17 cellular contexts compared by ENCODE assay signal in the genomic region with DNA sequence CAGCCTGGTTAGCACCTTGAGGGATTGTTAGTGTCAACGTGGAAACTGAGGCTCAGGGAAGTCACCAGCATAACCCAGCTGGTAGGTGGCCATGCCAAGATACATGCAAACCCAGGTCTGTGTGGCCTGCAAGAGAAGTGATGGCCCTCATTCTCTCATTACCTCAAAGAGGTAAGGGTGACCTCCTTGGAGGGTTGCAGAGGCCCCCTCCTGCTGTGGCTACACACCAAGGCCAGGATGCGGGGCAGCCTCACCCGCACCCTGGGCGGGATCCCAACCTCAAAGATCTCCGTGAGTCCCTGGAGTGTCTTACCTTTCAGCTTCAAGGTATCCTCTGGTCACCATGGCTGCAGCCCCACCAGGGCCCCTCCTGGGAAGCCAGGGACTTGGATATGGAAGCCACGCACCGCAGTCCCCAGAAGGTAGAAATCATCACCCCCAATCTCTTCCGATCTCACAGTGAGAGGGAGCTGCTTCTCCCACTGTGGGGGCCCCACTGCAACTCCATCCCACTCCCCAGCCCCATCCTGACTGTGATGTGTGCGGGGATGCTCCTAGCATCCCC.
DNase-seq lines count a peak whose midpoint lies in the region; ATAC-seq and TF ChIP-seq lines count a peak whose summit lies in the region.
"Had no signal": no experiment of that assay in that cellular context is flagged by ENCODE, and none has a peak within 500 bp of the region (broad histone marks: within the 10 kb centered on the region; RNA-seq: fewer than 3 reads in every experiment).

No MANE protein-coding gene starts in this region.

- H3K9me3 ChIP-seq in spleen, result no peaks in the 10 kb centered on the region

- TF ChIP-seq POLR2A in spleen (IDR thresholded peaks at IDR 0.05), result no peak

- peaks cover 32% of the 10 kb centered on the region for H3K27me3 Mint-ChIP-seq in HFFc6 (ENCODE audit: insufficient read depth)

- H3K36me3 Mint-ChIP-seq in HFFc6 (ENCODE audit: low read depth), result no peaks in the 10 kb centered on the region
- H3K36me3 Mint-ChIP-seq: CD8-positive, alpha-beta memory T cell had no signal

- intact Hi-C loops in spleen (cut with DNase I; ENCODE audit: low total_unique reads), result no loop called here

- ATAC-seq in GM21528 (IDR thresholded peaks at IDR 0.05; ENCODE audit: low FRiP score, unreplicated experiment), result no peak
- ATAC-seq: PC-3 had no signal

- TF ChIP-seq CTCF in spleen (IDR thresholded peaks at IDR 0.05 in 8 of 11, conservative IDR thresholded peaks at IDR 0.05 in 3 of 11), result no peak
- no peak for TF ChIP-seq CTCF in HFFc6 (IDR thresholded peaks at IDR 0.05)

- H3K9me3 Mint-ChIP-seq in HFFc6, result no peaks in the 10 kb centered on the region
- H3K9me3 Mint-ChIP-seq: CD8-positive, alpha-beta memory T cell had no signal

- H3K27ac ChIP-seq in spleen, result no peak overlapping the region

- H3K4me1 ChIP-seq in spleen, result peaks cover 0 to 9% (median 0%) of the 10 kb centered on the region in 6 donors

- no peaks in the 10 kb centered on the region for H3K27me3 ChIP-seq in H7 (ENCODE audit: control insufficient read depth, insufficient read depth, low read length)
- H3K27me3 ChIP-seq in spleen (replicated peaks in 1 of 7), result no peaks in the 10 kb centered on the region

- H3K36me3 ChIP-seq in H7 (replicated peaks; ENCODE audit: control insufficient read depth, insufficient read depth, low read length), result no peaks in the 10 kb centered on the region; the same call in 1 of the 2 replicates
- peaks cover 0 to 15% (median 0%) of the 10 kb centered on the region in 6 donors for H3K36me3 ChIP-seq in spleen

- no peak overlapping the region for H3K4me3 Mint-ChIP-seq in HFFc6
- H3K4me3 Mint-ChIP-seq: CD8-positive, alpha-beta memory T cell had no signal

- H3K4me3 ChIP-seq in H7 (ENCODE audit: insufficient read depth, low read depth, low read length) (no peak overlapping the region), spleen (no peak overlapping the region)

- WGBS in spleen, 5 donors, result 89 to 98% (median 95%) methylated on average over 8 to 9 of the region's 9 CpGs

- H3K4me1 Mint-ChIP-seq in HFFc6 (ENCODE audit: low read depth), result no peaks in the 10 kb centered on the region
- H3K4me1 Mint-ChIP-seq: CD8-positive, alpha-beta memory T cell had no signal

- H3K27ac Mint-ChIP-seq in HFFc6, result no peak overlapping the region
- H3K27ac Mint-ChIP-seq: CD8-positive, alpha-beta memory T cell had no signal

- DNase-seq in 8988T, result peak; percentile 4
- peak; percentile 35 for DNase-seq in H7
- DNase-seq in iPS-NIHi11 (ENCODE audit: low spot score), result peak; percentile 13
- DNase-seq in spleen, result peak; percentile 64
- no peak for DNase-seq in HFFc6
- no peak for DNase-seq in T-helper 1 cell
- DNase-seq: ACHN; CD8-positive, alpha-beta memory T cell; GOT3; KG1; NCI-H1105 treated with DMSO at 0.1 percent for 48 hours; NCI-H1694 treated with DMSO at 0.1 percent for 48 hours; NCI-H774; PC-3; RPMI8226; SIG-M5 had no signal

Comparison
In these comparisons a context has a peak if more than half of its experiments do, and no peak if none do; other contexts are left out.
1. DNase-seq: peak in 8988T (single experiment), H7 (single experiment), iPS-NIHi11 (single experiment) and spleen (single experiment); none in HFFc6 (single experiment) and T-helper 1 cell (0 of 5).